ENCODE assay signal across 1 cellular context in the genomic region with DNA sequence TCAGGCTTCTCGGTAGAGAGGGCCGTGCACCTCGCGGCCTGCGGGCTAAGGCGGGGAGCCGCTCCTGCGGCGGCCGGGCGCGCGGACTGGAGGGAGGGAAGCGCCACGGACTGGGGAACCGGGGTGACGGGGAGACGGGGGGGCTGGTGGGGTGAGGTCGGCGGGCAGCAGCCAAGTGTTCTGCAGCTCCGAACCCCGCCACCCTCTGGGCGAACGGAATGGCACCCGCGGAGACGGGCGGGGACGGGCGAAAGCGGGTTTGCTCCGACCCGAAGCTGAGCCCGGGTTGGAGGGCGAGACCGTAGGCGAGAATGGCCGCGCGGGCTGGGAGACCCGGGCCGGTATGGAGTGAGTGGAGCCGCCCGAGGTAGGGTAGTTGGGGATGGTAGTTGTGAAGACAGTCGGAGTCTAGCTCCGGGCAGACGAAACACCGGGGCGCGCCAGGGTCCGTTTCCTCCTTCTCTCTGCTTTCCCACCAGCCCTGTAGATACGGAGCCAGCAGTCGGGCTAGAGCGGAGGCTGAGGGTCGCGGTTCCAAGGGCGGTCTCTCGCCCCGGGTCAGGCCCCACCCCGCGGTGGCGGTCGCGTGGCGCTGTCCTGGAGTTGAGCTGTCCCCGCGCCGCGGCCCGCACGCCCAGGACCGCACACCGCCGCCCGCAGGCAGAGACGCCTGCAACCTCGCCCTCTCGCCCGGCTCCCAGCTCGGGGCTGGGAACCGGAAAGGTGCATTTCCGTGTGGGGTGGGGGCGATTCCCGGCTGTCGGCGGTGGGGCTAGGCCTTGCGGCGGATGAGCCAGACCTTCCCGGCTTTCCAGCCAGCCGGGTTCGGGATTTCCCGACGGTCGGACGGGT.
A peak's percentile ranks its signal among the peaks of the same experiment; 100 is the strongest.
TF ChIP-seq lines count a peak whose summit lies in the region.

No MANE protein-coding gene starts in this region.

TF ChIP-seq in HEK293, 187 proteins besides CTCF, POLR2A, EP300 and RAD21 (continued from another document and continues in another):
- TF ChIP-seq, protein P1, sequence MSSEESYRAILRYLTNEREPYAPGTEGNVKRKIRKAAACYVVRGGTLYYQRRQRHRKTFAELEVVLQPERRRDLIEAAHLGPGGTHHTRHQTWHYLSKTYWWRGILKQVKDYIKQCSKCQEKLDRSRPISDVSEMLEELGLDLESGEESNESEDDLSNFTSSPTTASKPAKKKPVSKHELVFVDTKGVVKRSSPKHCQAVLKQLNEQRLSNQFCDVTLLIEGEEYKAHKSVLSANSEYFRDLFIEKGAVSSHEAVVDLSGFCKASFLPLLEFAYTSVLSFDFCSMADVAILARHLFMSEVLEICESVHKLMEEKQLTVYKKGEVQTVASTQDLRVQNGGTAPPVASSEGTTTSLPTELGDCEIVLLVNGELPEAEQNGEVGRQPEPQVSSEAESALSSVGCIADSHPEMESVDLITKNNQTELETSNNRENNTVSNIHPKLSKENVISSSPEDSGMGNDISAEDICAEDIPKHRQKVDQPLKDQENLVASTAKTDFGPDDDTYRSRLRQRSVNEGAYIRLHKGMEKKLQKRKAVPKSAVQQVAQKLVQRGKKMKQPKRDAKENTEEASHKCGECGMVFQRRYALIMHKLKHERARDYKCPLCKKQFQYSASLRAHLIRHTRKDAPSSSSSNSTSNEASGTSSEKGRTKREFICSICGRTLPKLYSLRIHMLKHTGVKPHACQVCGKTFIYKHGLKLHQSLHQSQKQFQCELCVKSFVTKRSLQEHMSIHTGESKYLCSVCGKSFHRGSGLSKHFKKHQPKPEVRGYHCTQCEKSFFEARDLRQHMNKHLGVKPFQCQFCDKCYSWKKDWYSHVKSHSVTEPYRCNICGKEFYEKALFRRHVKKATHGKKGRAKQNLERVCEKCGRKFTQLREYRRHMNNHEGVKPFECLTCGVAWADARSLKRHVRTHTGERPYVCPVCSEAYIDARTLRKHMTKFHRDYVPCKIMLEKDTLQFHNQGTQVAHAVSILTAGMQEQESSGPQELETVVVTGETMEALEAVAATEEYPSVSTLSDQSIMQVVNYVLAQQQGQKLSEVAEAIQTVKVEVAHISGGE (tag by site-specific recombination; conservative IDR thresholded peaks at IDR 0.05; ENCODE audit: low read depth): no peak
- TF ChIP-seq ZNF558 (tag by site-specific recombination; IDR thresholded peaks at IDR 0.05) (no peak), ZNF416 (tag by site-specific recombination; IDR thresholded peaks at IDR 0.05) (no peak), ZNF843 (tag by site-specific recombination; IDR thresholded peaks at IDR 0.05) (no peak), ZNF211 (tag by site-specific recombination; IDR thresholded peaks at IDR 0.05; ENCODE audit: low read depth) (no peak), ZNF600 (tag by site-specific recombination; IDR thresholded peaks at IDR 0.05) (peak; percentile 71; the same call in 1 of the 2 replicates), ZNF426 (tag by site-specific recombination; IDR thresholded peaks at IDR 0.05) (no peak), SP7 (tag by site-specific recombination; IDR thresholded peaks at IDR 0.05) (0 out of 2 replicates have a peak, but pooled peaks have one; percentile 13), ZFP3 (tag by site-specific recombination; IDR thresholded peaks at IDR 0.05; ENCODE audit: low read depth) (no peak), KLF9 (tag by site-specific recombination; IDR thresholded peaks at IDR 0.05; ENCODE audit: low read depth) (no peak), MZF1 (tag by site-specific recombination; IDR thresholded peaks at IDR 0.05; ENCODE audit: borderline replicate concordance) (no peak), ZNF514 (tag by site-specific recombination; IDR thresholded peaks at IDR 0.05) (no peak), ZNF214 (tag by site-specific recombination; IDR thresholded peaks at IDR 0.05; ENCODE audit: borderline replicate concordance) (no peak), ZNF549 (tag by site-specific recombination; IDR thresholded peaks at IDR 0.05) (no peak), ZNF560 (tag by site-specific recombination; IDR thresholded peaks at IDR 0.05; ENCODE audit: borderline replicate concordance) (no peak), ZFP41 (tag by site-specific recombination; IDR thresholded peaks at IDR 0.05; ENCODE audit: borderline replicate concordance) (no peak), ZNF423 (tag by site-specific recombination; IDR thresholded peaks at IDR 0.05) (no peak), ZBTB1 (tag by site-specific recombination; IDR thresholded peaks at IDR 0.05) (no peak), ZNF404 (tag by site-specific recombination; IDR thresholded peaks at IDR 0.05) (no peak), ZNF155 (tag by site-specific recombination; IDR thresholded peaks at IDR 0.05) (no peak), BCL11A (tag by site-specific recombination; IDR thresholded peaks at IDR 0.05; ENCODE audit: low read depth) (no peak), ZNF24 (tag by site-specific recombination; IDR thresholded peaks at IDR 0.05) (no peak), ZNF561 (tag by site-specific recombination; IDR thresholded peaks at IDR 0.05; ENCODE audit: borderline replicate concordance) (no peak), HOXC10 (CRISPR knock-in tag; IDR thresholded peaks at IDR 0.05) (no peak), YY2 (tag by site-specific recombination; IDR thresholded peaks at IDR 0.05) (no peak), ZNF132 (tag by site-specific recombination; IDR thresholded peaks at IDR 0.05; ENCODE audit: borderline replicate concordance) (no peak), ZNF548 (tag by site-specific recombination; IDR thresholded peaks at IDR 0.05) (no peak), ZNF830 (tag by site-specific recombination; IDR thresholded peaks at IDR 0.05; ENCODE audit: low read depth) (no peak), GLI4 (tag by site-specific recombination; IDR thresholded peaks at IDR 0.05) (no peak), ZNF677 (tag by site-specific recombination; IDR thresholded peaks at IDR 0.05) (no peak), BCL11B (tag by site-specific recombination; IDR thresholded peaks at IDR 0.05; ENCODE audit: low read depth) (no peak), ZNF184 (tag by site-specific recombination; IDR thresholded peaks at IDR 0.05) (no peak), ZNF157 (tag by site-specific recombination; IDR thresholded peaks at IDR 0.05) (no peak), ZNF266 (tag by site-specific recombination; IDR thresholded peaks at IDR 0.05; ENCODE audit: low read depth) (no peak), TCF7L2 (IDR thresholded peaks at IDR 0.05; ENCODE audit: borderline replicate concordance, low read depth, low read length) (no peak), ZNF223 (tag by site-specific recombination; IDR thresholded peaks at IDR 0.05) (no peak), ZNF239 (tag by site-specific recombination; IDR thresholded peaks at IDR 0.05) (no peak), GLIS2 (tag by site-specific recombination; IDR thresholded peaks at IDR 0.05) (no peak), ZIC2 (tag by site-specific recombination; IDR thresholded peaks at IDR 0.05) (0 out of 2 replicates have a peak, but pooled peaks have one; percentile 28), KLF1 (tag by site-specific recombination; IDR thresholded peaks at IDR 0.05) (peak; percentile 24; the same call in 1 of the 2 replicates), ZBTB20 (tag by site-specific recombination; IDR thresholded peaks at IDR 0.05) (peak; percentile 57; the same call in 1 of the 2 replicates), ZNF624 (tag by site-specific recombination; IDR thresholded peaks at IDR 0.05) (no peak), GLI2 (tag by site-specific recombination; IDR thresholded peaks at IDR 0.05; ENCODE audit: borderline replicate concordance, low read depth) (no peak), ZNF660 (tag by site-specific recombination; IDR thresholded peaks at IDR 0.05) (no peak), ZNF114 (tag by site-specific recombination; IDR thresholded peaks at IDR 0.05) (no peak), ZFHX2 (tag by site-specific recombination; conservative IDR thresholded peaks at IDR 0.05) (no peak; the same call in 1 of the 2 replicates), ZSCAN23 (tag by site-specific recombination; IDR thresholded peaks at IDR 0.05) (no peak), ZNF202 (tag by site-specific recombination; IDR thresholded peaks at IDR 0.05; ENCODE audit: borderline replicate concordance) (no peak), ZNF354C (tag by site-specific recombination; IDR thresholded peaks at IDR 0.05; ENCODE audit: borderline replicate concordance, low read depth) (no peak), MEIS1 (CRISPR knock-in tag; IDR thresholded peaks at IDR 0.05; ENCODE audit: borderline replicate concordance) (no peak)
- TF ChIP-seq, protein P2, sequence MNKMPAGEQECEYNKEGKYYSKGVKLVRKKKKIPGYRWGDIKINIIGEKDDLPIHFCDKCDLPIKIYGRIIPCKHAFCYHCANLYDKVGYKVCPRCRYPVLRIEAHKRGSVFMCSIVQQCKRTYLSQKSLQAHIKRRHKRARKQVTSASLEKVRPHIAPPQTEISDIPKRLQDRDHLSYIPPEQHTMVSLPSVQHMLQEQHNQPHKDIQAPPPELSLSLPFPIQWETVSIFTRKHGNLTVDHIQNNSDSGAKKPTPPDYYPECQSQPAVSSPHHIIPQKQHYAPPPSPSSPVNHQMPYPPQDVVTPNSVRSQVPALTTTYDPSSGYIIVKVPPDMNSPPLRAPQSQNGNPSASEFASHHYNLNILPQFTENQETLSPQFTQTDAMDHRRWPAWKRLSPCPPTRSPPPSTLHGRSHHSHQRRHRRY (tag by site-specific recombination; IDR thresholded peaks at IDR 0.05): no peak
- TF ChIP-seq, protein P3, sequence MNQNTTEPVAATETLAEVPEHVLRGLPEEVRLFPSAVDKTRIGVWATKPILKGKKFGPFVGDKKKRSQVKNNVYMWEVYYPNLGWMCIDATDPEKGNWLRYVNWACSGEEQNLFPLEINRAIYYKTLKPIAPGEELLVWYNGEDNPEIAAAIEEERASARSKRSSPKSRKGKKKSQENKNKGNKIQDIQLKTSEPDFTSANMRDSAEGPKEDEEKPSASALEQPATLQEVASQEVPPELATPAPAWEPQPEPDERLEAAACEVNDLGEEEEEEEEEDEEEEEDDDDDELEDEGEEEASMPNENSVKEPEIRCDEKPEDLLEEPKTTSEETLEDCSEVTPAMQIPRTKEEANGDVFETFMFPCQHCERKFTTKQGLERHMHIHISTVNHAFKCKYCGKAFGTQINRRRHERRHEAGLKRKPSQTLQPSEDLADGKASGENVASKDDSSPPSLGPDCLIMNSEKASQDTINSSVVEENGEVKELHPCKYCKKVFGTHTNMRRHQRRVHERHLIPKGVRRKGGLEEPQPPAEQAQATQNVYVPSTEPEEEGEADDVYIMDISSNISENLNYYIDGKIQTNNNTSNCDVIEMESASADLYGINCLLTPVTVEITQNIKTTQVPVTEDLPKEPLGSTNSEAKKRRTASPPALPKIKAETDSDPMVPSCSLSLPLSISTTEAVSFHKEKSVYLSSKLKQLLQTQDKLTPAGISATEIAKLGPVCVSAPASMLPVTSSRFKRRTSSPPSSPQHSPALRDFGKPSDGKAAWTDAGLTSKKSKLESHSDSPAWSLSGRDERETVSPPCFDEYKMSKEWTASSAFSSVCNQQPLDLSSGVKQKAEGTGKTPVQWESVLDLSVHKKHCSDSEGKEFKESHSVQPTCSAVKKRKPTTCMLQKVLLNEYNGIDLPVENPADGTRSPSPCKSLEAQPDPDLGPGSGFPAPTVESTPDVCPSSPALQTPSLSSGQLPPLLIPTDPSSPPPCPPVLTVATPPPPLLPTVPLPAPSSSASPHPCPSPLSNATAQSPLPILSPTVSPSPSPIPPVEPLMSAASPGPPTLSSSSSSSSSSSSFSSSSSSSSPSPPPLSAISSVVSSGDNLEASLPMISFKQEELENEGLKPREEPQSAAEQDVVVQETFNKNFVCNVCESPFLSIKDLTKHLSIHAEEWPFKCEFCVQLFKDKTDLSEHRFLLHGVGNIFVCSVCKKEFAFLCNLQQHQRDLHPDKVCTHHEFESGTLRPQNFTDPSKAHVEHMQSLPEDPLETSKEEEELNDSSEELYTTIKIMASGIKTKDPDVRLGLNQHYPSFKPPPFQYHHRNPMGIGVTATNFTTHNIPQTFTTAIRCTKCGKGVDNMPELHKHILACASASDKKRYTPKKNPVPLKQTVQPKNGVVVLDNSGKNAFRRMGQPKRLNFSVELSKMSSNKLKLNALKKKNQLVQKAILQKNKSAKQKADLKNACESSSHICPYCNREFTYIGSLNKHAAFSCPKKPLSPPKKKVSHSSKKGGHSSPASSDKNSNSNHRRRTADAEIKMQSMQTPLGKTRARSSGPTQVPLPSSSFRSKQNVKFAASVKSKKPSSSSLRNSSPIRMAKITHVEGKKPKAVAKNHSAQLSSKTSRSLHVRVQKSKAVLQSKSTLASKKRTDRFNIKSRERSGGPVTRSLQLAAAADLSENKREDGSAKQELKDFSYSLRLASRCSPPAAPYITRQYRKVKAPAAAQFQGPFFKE (tag by site-specific recombination; IDR thresholded peaks at IDR 0.05; ENCODE audit: borderline replicate concordance): no peak
- TF ChIP-seq, protein P4, sequence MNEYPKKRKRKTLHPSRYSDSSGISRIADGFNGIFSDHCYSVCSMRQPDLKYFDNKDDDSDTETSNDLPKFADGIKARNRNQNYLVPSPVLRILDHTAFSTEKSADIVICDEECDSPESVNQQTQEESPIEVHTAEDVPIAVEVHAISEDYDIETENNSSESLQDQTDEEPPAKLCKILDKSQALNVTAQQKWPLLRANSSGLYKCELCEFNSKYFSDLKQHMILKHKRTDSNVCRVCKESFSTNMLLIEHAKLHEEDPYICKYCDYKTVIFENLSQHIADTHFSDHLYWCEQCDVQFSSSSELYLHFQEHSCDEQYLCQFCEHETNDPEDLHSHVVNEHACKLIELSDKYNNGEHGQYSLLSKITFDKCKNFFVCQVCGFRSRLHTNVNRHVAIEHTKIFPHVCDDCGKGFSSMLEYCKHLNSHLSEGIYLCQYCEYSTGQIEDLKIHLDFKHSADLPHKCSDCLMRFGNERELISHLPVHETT (tag by site-specific recombination; IDR thresholded peaks at IDR 0.05): no peak
- TF ChIP-seq, protein P5, sequence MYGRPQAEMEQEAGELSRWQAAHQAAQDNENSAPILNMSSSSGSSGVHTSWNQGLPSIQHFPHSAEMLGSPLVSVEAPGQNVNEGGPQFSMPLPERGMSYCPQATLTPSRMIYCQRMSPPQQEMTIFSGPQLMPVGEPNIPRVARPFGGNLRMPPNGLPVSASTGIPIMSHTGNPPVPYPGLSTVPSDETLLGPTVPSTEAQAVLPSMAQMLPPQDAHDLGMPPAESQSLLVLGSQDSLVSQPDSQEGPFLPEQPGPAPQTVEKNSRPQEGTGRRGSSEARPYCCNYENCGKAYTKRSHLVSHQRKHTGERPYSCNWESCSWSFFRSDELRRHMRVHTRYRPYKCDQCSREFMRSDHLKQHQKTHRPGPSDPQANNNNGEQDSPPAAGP (tag by site-specific recombination; IDR thresholded peaks at IDR 0.05): no peak
- TF ChIP-seq, protein P6, sequence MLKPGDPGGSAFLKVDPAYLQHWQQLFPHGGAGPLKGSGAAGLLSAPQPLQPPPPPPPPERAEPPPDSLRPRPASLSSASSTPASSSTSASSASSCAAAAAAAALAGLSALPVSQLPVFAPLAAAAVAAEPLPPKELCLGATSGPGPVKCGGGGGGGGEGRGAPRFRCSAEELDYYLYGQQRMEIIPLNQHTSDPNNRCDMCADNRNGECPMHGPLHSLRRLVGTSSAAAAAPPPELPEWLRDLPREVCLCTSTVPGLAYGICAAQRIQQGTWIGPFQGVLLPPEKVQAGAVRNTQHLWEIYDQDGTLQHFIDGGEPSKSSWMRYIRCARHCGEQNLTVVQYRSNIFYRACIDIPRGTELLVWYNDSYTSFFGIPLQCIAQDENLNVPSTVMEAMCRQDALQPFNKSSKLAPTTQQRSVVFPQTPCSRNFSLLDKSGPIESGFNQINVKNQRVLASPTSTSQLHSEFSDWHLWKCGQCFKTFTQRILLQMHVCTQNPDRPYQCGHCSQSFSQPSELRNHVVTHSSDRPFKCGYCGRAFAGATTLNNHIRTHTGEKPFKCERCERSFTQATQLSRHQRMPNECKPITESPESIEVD (tag by site-specific recombination; IDR thresholded peaks at IDR 0.05): no peak
